1 cellular context compared by ENCODE assay signal in the genomic region with DNA sequence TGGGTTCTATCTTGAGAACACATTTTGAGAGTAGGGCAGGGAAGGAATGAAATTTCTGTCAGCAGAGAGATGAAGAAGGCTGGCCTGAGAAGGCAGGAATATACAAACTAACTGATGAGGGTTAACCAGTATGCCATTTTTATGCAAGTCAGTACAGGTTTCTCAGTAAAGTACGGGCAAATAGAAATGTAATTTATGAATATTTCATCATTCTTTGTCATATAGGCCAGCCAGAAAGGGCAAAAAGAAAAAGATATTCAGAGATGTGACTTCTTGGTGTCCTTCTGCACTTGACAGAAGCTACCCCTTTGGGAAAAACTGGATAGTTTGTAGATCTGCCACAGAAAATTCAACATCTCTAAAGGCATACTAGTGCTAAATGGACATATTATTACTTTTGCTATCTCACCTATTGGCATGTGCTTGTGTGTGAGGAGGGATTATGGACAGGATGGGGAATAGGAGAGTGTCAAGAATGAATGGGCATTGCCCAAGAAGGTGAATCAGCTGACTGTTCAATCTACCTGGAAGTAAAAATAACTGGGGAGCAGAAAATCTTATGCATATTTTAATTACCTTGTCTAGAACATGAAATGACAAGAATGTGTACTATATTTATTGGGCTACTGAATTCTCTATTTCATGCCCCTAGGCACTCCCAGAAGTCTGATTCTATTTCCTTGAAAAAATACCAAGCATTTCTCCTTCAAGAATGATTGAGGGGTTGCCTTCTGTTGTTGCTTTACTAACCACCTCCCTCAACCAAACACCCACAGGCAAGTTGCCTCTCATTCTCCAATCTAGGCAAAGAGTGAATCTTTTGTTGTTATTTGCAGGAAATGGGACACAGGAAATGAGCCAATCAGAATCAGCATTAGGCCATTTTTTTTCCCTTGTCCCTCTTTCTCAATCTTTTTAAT.
TF ChIP-seq lines count a peak whose summit lies in the region.

No MANE protein-coding gene starts in this region.

TF ChIP-seq in HCT116, 20 proteins besides CTCF, POLR2A, EP300 and RAD21:
- TF ChIP-seq ZNF274 (IDR thresholded peaks at IDR 0.05; ENCODE audit: low read depth, low read length), result no peak
- no peak for TF ChIP-seq EGR1 (IDR thresholded peaks at IDR 0.05; ENCODE audit: low read depth)
- TF ChIP-seq SRF (IDR thresholded peaks at IDR 0.05; ENCODE audit: low read depth), result no peak; the same call in 1 of the 2 replicates
- TF ChIP-seq EZH2 (IDR thresholded peaks at IDR 0.05), result no peak
- TF ChIP-seq TCF7L2 (IDR thresholded peaks at IDR 0.05; ENCODE audit: borderline replicate concordance, extremely low read depth, insufficient read depth, insufficient read length), result no peak
- no peak for TF ChIP-seq ELF1 (IDR thresholded peaks at IDR 0.05; ENCODE audit: borderline replicate concordance, low read depth)
- no peak for TF ChIP-seq EZH2phosphoT487 (IDR thresholded peaks at IDR 0.05; ENCODE audit: borderline replicate concordance)
- peak; percentile 1; the same call in 1 of the 2 replicates for TF ChIP-seq CEBPB (IDR thresholded peaks at IDR 0.05; ENCODE audit: low read depth)
- TF ChIP-seq JUND (IDR thresholded peaks at IDR 0.05), result no peak
- no peak for TF ChIP-seq ZFX (IDR thresholded peaks at IDR 0.05)
- TF ChIP-seq, protein P1, sequence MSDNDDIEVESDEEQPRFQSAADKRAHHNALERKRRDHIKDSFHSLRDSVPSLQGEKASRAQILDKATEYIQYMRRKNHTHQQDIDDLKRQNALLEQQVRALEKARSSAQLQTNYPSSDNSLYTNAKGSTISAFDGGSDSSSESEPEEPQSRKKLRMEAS (IDR thresholded peaks at IDR 0.05), result peak; percentile 33; the same call in 1 of the 2 replicates
- no peak for TF ChIP-seq POLR2AphosphoS5 (IDR thresholded peaks at IDR 0.05; ENCODE audit: low read depth, low read length)
- no peak; the same call in 1 of the 2 replicates for TF ChIP-seq FOSL1 (IDR thresholded peaks at IDR 0.05; ENCODE audit: low read depth)
- TF ChIP-seq, protein P2, sequence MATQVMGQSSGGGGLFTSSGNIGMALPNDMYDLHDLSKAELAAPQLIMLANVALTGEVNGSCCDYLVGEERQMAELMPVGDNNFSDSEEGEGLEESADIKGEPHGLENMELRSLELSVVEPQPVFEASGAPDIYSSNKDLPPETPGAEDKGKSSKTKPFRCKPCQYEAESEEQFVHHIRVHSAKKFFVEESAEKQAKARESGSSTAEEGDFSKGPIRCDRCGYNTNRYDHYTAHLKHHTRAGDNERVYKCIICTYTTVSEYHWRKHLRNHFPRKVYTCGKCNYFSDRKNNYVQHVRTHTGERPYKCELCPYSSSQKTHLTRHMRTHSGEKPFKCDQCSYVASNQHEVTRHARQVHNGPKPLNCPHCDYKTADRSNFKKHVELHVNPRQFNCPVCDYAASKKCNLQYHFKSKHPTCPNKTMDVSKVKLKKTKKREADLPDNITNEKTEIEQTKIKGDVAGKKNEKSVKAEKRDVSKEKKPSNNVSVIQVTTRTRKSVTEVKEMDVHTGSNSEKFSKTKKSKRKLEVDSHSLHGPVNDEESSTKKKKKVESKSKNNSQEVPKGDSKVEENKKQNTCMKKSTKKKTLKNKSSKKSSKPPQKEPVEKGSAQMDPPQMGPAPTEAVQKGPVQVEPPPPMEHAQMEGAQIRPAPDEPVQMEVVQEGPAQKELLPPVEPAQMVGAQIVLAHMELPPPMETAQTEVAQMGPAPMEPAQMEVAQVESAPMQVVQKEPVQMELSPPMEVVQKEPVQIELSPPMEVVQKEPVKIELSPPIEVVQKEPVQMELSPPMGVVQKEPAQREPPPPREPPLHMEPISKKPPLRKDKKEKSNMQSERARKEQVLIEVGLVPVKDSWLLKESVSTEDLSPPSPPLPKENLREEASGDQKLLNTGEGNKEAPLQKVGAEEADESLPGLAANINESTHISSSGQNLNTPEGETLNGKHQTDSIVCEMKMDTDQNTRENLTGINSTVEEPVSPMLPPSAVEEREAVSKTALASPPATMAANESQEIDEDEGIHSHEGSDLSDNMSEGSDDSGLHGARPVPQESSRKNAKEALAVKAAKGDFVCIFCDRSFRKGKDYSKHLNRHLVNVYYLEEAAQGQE (IDR thresholded peaks at IDR 0.05; ENCODE audit: low read depth), result no peak
